Comparison of ENCODE assay signal across 9 cellular contexts in the genomic region with DNA sequence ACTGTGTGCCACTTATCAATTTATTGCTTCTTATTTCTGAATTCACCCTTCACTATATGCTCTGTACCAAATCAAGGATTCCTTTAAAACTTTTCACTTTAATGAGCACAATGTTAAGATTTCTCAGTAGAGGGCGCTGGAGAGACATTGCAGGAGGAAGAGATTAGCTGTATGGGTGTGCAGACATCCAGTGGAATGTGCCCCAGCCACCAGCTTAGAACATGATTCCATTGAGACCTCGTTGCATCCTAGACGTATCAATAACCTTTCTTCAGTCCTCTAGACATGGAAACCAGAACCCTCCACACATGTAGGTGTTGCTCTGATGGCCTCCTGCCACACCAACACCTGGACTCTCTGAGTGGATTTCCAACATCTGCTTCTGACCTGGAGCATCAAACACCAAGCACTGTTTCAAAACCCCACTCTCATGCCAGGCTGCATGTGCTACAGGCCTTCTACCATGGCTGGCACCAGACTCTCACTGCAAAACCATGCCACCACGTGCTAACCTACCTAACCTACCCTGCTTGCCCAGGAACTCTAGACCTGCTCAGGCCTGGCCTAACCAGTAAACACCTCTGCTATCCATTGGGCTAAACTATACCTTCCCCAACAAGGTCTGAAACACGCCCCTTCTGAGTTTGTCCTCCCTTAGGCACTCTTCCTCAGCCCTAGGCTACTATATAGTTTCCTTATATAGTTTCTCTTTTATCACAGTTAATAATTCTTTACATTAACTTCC.
A peak's percentile ranks its signal among the peaks of the same experiment; 100 is the strongest.
DNase-seq lines count a peak whose midpoint lies in the region; ATAC-seq and TF ChIP-seq lines count a peak whose summit lies in the region.
"Had no signal": no experiment of that assay in that cellular context is flagged by ENCODE, and none has a peak within 500 bp of the region (broad histone marks: within the 10 kb centered on the region; RNA-seq: fewer than 3 reads in every experiment).

No MANE protein-coding gene starts in this region.

- no peak overlapping the region for H3K4me3 Mint-ChIP-seq in activated naive CD8-positive, alpha-beta T cell treated with anti-CD3 and anti-CD28 coated beads for 36 hours
- H3K4me3 Mint-ChIP-seq: T-helper 1 cell treated with Interleukin-12 subunit alpha and Interleukin-12 subunit beta and Interleukin-4 antibody, amounts not matched to agents 30 μg/mL and 1 μg/mL, for 36 hours had no signal

- no peak overlapping the region for H3K27ac Mint-ChIP-seq in activated naive CD8-positive, alpha-beta T cell treated with anti-CD3 and anti-CD28 coated beads for 36 hours
- H3K27ac Mint-ChIP-seq: T-helper 1 cell treated with Interleukin-12 subunit alpha and Interleukin-12 subunit beta and Interleukin-4 antibody, amounts not matched to agents 30 μg/mL and 1 μg/mL, for 36 hours had no signal

- H3K36me3 ChIP-seq in DND-41 (ENCODE audit: insufficient read depth, low read length): no peaks in the 10 kb centered on the region
- no peaks in the 10 kb centered on the region for H3K36me3 ChIP-seq in Panc1 (ENCODE audit: control insufficient read depth, insufficient read depth, low read length)
- no peaks in the 10 kb centered on the region for H3K36me3 ChIP-seq in stomach

- no peaks in the 10 kb centered on the region for H3K27me3 ChIP-seq in DND-41 (ENCODE audit: insufficient read depth, low read length, poor library complexity)
- no peaks in the 10 kb centered on the region for H3K27me3 ChIP-seq in Panc1 (ENCODE audit: control insufficient read depth, insufficient read depth, low read length)
- H3K27me3 ChIP-seq in stomach: no peaks in the 10 kb centered on the region

- H4K20me1 ChIP-seq in DND-41 (ENCODE audit: insufficient read depth, low read length): no peaks in the 10 kb centered on the region

- TF ChIP-seq POLR2A in stomach (IDR thresholded peaks at IDR 0.05): no peak

- H3K27me3 Mint-ChIP-seq in activated naive CD8-positive, alpha-beta T cell treated with anti-CD3 and anti-CD28 coated beads for 36 hours: no peaks in the 10 kb centered on the region

- in situ Hi-C loops in Panc1 (cut with HindIII; ENCODE audit: low pct_unique_long_range_greater_than_20kb, low sequenced_read_pairs): no loop called here

- H3K4me2 ChIP-seq in DND-41 (ENCODE audit: insufficient read depth, low read length): no peak overlapping the region

- no peak overlapping the region for H3K4me3 ChIP-seq in DND-41 (ENCODE audit: low read depth in 1 of 2, low read length in 2 of 2)
- no peak overlapping the region for H3K4me3 ChIP-seq in Panc1 (ENCODE audit: low read depth in 2 of 2, low read length in 2 of 2)
- no peak overlapping the region for H3K4me3 ChIP-seq in foreskin fibroblast (ENCODE audit: low read depth in 1 of 2, low read length in 2 of 2)
- H3K4me3 ChIP-seq in stomach: no peak overlapping the region

- ATAC-seq in DND-41 (ENCODE audit: insufficient read depth, low read depth): peak; percentile 61
- ATAC-seq in GM19351 (IDR thresholded peaks at IDR 0.05; ENCODE audit: unreplicated experiment): peak; percentile 83
- peak; percentile 51; the same call in 1 of the 2 replicates for ATAC-seq in Panc1
- ATAC-seq in GM18520 (IDR thresholded peaks at IDR 0.05; ENCODE audit: unreplicated experiment): no peak

- H3K9me3 Mint-ChIP-seq in activated naive CD8-positive, alpha-beta T cell treated with anti-CD3 and anti-CD28 coated beads for 36 hours: no peaks in the 10 kb centered on the region
- H3K9me3 Mint-ChIP-seq: T-helper 1 cell treated with Interleukin-12 subunit alpha and Interleukin-12 subunit beta and Interleukin-4 antibody, amounts not matched to agents 30 μg/mL and 1 μg/mL, for 36 hours had no signal

- intact Hi-C loops in Panc1 (cut with micrococcal nuclease; ENCODE audit: unreplicated experiment): loop anchor here (10.0 kb wide), 2 partner anchors 280 to 370 kb away; no protein-coding TSS in a partner anchor
- intact Hi-C loops in stomach (cut with DNase I; ENCODE audit: low total_unique reads): no loop called here

- WGBS in stomach, 5 donors: 57 to 77% (median 66%) methylated on average over 4 to 5 of the region's 5 CpGs

- no peaks in the 10 kb centered on the region for H3K4me1 Mint-ChIP-seq in activated naive CD8-positive, alpha-beta T cell treated with anti-CD3 and anti-CD28 coated beads for 36 hours

- no peaks in the 10 kb centered on the region for H3K36me3 Mint-ChIP-seq in activated naive CD8-positive, alpha-beta T cell treated with anti-CD3 and anti-CD28 coated beads for 36 hours

- no peaks in the 10 kb centered on the region for H3K79me2 ChIP-seq in DND-41 (ENCODE audit: insufficient read depth, low read length)

- no peak overlapping the region for H3K27ac ChIP-seq in DND-41 (ENCODE audit: low read length)
- H3K27ac ChIP-seq in Panc1 (ENCODE audit: low read length): no peak overlapping the region
- no peak overlapping the region for H3K27ac ChIP-seq in stomach

- POLR2A ChIA-PET in Panc1 (lab: Charles Lee): no interaction called here

- H3K4me1 ChIP-seq in DND-41 (ENCODE audit: insufficient read depth, low read length) (no peaks in the 10 kb centered on the region), Panc1 (ENCODE audit: control insufficient read depth, insufficient read depth, low read length) (no peaks in the 10 kb centered on the region), stomach (no peaks in the 10 kb centered on the region)

- TF ChIP-seq CTCF in DND-41 (IDR thresholded peaks at IDR 0.05; ENCODE audit: borderline replicate concordance, extremely low read depth, low read length, poor library complexity, severe bottlenecking) (peak; percentile 61), Panc1 (IDR thresholded peaks at IDR 0.05) (peak; percentile 58), foreskin fibroblast (IDR thresholded peaks at IDR 0.05; ENCODE audit: low read depth, low read length) (peak; percentile 42), stomach (IDR thresholded peaks at IDR 0.05) (peak in 4 of 7 experiments; percentile 10 to 23 (median 18))

- CTCF ChIA-PET in Panc1 (lab: Charles Lee): interaction anchor here (1.3 kb wide), 1 partner anchor 285 kb away, joined by 3 read pairs; no protein-coding TSS in a partner anchor

- no peak for TF ChIP-seq EP300 in stomach (IDR thresholded peaks at IDR 0.05)

- H3K9me3 ChIP-seq in DND-41 (ENCODE audit: insufficient read depth, low read length, severe bottlenecking): peaks cover 4% of the 10 kb centered on the region
- H3K9me3 ChIP-seq in Panc1 (ENCODE audit: control insufficient read depth, insufficient read depth, low read depth, low read length): no peaks in the 10 kb centered on the region
- no peaks in the 10 kb centered on the region for H3K9me3 ChIP-seq in stomach

- no peak overlapping the region for H3K9ac ChIP-seq in DND-41 (ENCODE audit: low read depth, low read length)

- BruUV-seq in Panc1 (replicated peaks; lab: Mats Ljungman, UMichigan): no TSS peak

- H2AFZ ChIP-seq in DND-41 (ENCODE audit: low read depth, low read length): peak overlapping the region; percentile 57; the same call in 1 of the 2 replicates

- DNase-seq in DND-41 (no peak), HT-29 (ENCODE audit: low spot score) (peak; percentile 67), Panc1 (ENCODE audit: low read depth, low spot score) (no peak), foreskin fibroblast (peak in 1 of 2 donors; percentile 36), stomach (no peak)
- no peak for DNase-seq in activated naive CD8-positive, alpha-beta T cell treated with anti-CD3 and anti-CD28 coated beads for 36 hours
